ENCODE assay signal across 8 cellular contexts in genomic region chr9:117932585-117932984, GRCh38.
"Had no signal": no experiment of that assay in that cellular context is flagged by ENCODE, and none has a peak within 500 bp of the region (broad histone marks: within the 10 kb centered on the region; RNA-seq: fewer than 3 reads in every experiment).

No MANE protein-coding gene starts in this region.

- H3K9ac ChIP-seq: GM23248 had no signal

- H3K4me1 ChIP-seq: HAP-1 had no signal

- ATAC-seq: HCT116 had no signal

- H3K27ac ChIP-seq: GM23248 had no signal

- H3K27ac Mint-ChIP-seq: H9, HFFc6 had no signal

- H3K4me3 ChIP-seq: GM23248, HAP-1 had no signal

- DNase-seq: GM23248, GOT3, H7, H9, HCEC 1CT, HFFc6 had no signal

- H2AFZ ChIP-seq: GM23248 had no signal

- H3K4me3 Mint-ChIP-seq: H9, HFFc6 had no signal

- H3K9me3 Mint-ChIP-seq: H9 had no signal

- H3K9me3 ChIP-seq: HAP-1 had no signal

- H3K36me3 ChIP-seq: HAP-1 had no signal
